ENCODE assay signal across 8 cellular contexts in genomic region chr14:34982421-34983147, GRCh38. TPM values are rescaled to one million over a fixed set of nuclear protein-coding genes. Genes with fewer than 3 reads are reported as not detected.
DNase-seq lines count a peak whose midpoint lies in the region; ATAC-seq, FAIRE-seq and TF ChIP-seq lines count a peak whose summit lies in the region.

Gene SRP54, plus strand, starts transcription at chr14:34982992. Its CDS starts 13,718 bp downstream, at chr14:34996710.

- WGBS in psoas muscle, 3 donors, result 0% methylated on average over 45 of the region's 45 CpGs

- no peaks in the 10 kb centered on the region for H3K9me3 ChIP-seq in right atrium auricular region
- no peaks in the 10 kb centered on the region for H3K9me3 ChIP-seq in psoas muscle

- DNase-seq in NCI-H187 (lab: John Stamatoyannopoulos, UW) (peak; percentile 99), T-helper 2 cell (peak; percentile 99 to 100 (median 99)), anterior cingulate cortex (lab: John Stamatoyannopoulos, UW) (peak; percentile 71 to 98 (median 94)), right atrium auricular region (ENCODE audit: low spot score) (peak; percentile 97), psoas muscle (peak; percentile 98 to 100), urothelium cell line (ENCODE audit: low spot score) (peak; percentile 99)

- FAIRE-seq in urothelium cell line (lab: Jason Lieb, UNC), result no peak

- H3K27ac ChIP-seq in right atrium auricular region, result peak within 1 kb of the TSS; percentile 94 to 98
- peak within 1 kb of the TSS; percentile 99 for H3K27ac ChIP-seq in psoas muscle

- TF ChIP-seq CTCF in right atrium auricular region (IDR thresholded peaks at IDR 0.05) (no peak), psoas muscle (IDR thresholded peaks at IDR 0.05) (peak; percentile 3)

- H3K36me3 ChIP-seq in right atrium auricular region, result no peaks in the 10 kb centered on the region
- H3K36me3 ChIP-seq in psoas muscle (ENCODE audit: insufficient read depth in 1 of 2, low read depth in 1 of 2), result no peaks in the 10 kb centered on the region

- peaks cover 0 to 38% of the 10 kb centered on the region in 2 donors for H3K4me1 ChIP-seq in right atrium auricular region
- peaks cover 32% of the 10 kb centered on the region for H3K4me1 ChIP-seq in psoas muscle

- ATAC-seq in GM18502 (IDR thresholded peaks at IDR 0.05; ENCODE audit: poor library complexity, unreplicated experiment) (peak; percentile 81), HG02943 (IDR thresholded peaks at IDR 0.05; ENCODE audit: low read depth, unreplicated experiment) (peak; percentile 82), psoas muscle (peak; percentile 97 to 98 (median 98))

- intact Hi-C loops in psoas muscle (cut with DNase I), result loop anchor here (2.0 to 5.0 kb wide), 4 partner anchors 64 to 110 kb away; partner anchors contain the start of genes FAM177A1 (in 2 of the 2) and BAZ1A (in 1 of the 2)

- peak within 1 kb of the TSS; percentile 74 to 75 for H3K4me3 ChIP-seq in right atrium auricular region
- peak within 1 kb of the TSS; percentile 83 for H3K4me3 ChIP-seq in psoas muscle

- H3K27me3 ChIP-seq in right atrium auricular region (no peaks in the 10 kb centered on the region), psoas muscle (ENCODE audit: insufficient read depth in 3 of 3, low read length in 2 of 3) (no peaks in the 10 kb centered on the region)

RNA-seq across cellular contexts. Expression of gene SRP54, which starts in this region (rescaled TPM):
- 10 to 100 TPM; 29.8 to 33.3 TPM for total RNA-seq in right atrium auricular region
- 10 to 100 TPM; 30.6 to 39.6 (median 34.6) TPM for total RNA-seq in psoas muscle
- polyA plus RNA-seq in psoas muscle, result 10 to 100 TPM; 27.9 to 51.2 (median 44.1) TPM

Comparison
In these comparisons a context has a peak if more than half of its experiments do, and no peak if none do; other contexts are left out.
1. Peak in every context shown above with its lines: DNase-seq, ATAC-seq, H3K4me3 ChIP-seq and H3K27ac ChIP-seq.